8 cellular contexts compared by ENCODE assay signal in the genomic region with DNA sequence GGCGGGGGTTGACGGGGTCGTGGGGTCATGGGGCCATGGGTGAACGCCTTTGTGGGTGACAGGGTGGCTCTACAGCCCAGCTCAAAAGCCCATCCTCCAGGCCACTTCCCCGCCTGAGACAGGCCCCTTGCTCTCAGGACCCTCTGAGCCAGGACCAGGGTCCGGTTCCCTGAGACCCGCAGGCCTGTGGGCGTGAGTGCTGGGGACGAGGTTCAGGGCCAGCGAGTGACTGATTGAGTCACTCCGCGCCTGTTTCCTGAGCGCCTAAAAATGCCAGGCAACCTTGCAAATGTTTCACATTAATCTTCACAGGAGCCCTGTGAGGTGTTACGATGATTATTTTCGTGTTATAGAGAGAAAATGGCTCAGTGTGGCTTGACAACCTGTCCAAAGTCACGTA.
DNase-seq lines count a peak whose midpoint lies in the region; ATAC-seq and TF ChIP-seq lines count a peak whose summit lies in the region.

No MANE protein-coding gene starts in this region.

- H3K4me1 ChIP-seq in gastroesophageal sphincter, result peaks cover 0 to 22% (median 0%) of the 10 kb centered on the region in 3 donors

- no peaks in the 10 kb centered on the region for H3K27me3 ChIP-seq in gastroesophageal sphincter

- WGBS in gastroesophageal sphincter (ENCODE audit: low coverage in 1 of 2), 2 donors, result 0 to 10% methylated on average over 1 to 2 of the region's 16 CpGs

- no peak for TF ChIP-seq EP300 in gastroesophageal sphincter (IDR thresholded peaks at IDR 0.05)

- CTCF ChIA-PET in T-cell (lab: Charles Lee), result interaction anchor here in 1 of 2 donors (0.6 kb wide), 1 partner anchor 125 kb away, joined by 3 read pairs; no protein-coding TSS in a partner anchor

- TF ChIP-seq POLR2A in gastroesophageal sphincter (IDR thresholded peaks at IDR 0.05), result no peak

- peak overlapping the region; percentile 84 to 91 for H3K27ac Mint-ChIP-seq in T-cell

- peak; percentile 21 for DNase-seq in AG08396 (ENCODE audit: low spot score)
- DNase-seq in T-cell, result peak in 1 of 34 experiments; percentile 3
- no peak for DNase-seq in skeletal muscle cell (ENCODE audit: low read depth)
- DNase-seq in KG1 (lab: John Stamatoyannopoulos, UW), result no peak
- no peak for DNase-seq in omental fat pad (ENCODE audit: low spot score)
- no peak for DNase-seq in SW 1271 (lab: John Stamatoyannopoulos, UW)

- H3K27ac ChIP-seq in gastroesophageal sphincter, result peak overlapping the region; percentile 60 to 89 (median 85)

- ATAC-seq in GM21367 (IDR thresholded peaks at IDR 0.05; ENCODE audit: unreplicated experiment), result peak; percentile 26
- ATAC-seq in T-cell (replicated peaks in 1 of 4), result peak in 1 of 4 experiments; percentile 31
- ATAC-seq in gastroesophageal sphincter, result peak; percentile 37
- no peak for ATAC-seq in omental fat pad (ENCODE audit: low FRiP score)

- peaks cover 12 to 29% (median 22%) of the 10 kb centered on the region in 3 donors for H3K4me1 Mint-ChIP-seq in T-cell

- POLR2A ChIA-PET in T-cell (lab: Charles Lee), result no interaction called here

- H3K4me3 ChIP-seq in gastroesophageal sphincter, result peak overlapping the region; percentile 75 to 80
- H3K4me3 ChIP-seq in skeletal muscle cell (ENCODE audit: low read depth, low read length), result peak overlapping the region; percentile 65

- H3K9me3 Mint-ChIP-seq in T-cell, result no peaks in the 10 kb centered on the region

- TF ChIP-seq CTCF in gastroesophageal sphincter (IDR thresholded peaks at IDR 0.05) (no peak), omental fat pad (IDR thresholded peaks at IDR 0.05) (no peak)

- peak overlapping the region; percentile 83 to 85 (median 84) for H3K4me3 Mint-ChIP-seq in T-cell

- H3K36me3 ChIP-seq in gastroesophageal sphincter, result peaks cover 0 to 36% of the 10 kb centered on the region in 2 donors

- H3K27me3 Mint-ChIP-seq in T-cell, result peaks cover 0 to 4% of the 10 kb centered on the region in 2 donors

- no peaks in the 10 kb centered on the region for H3K9me3 ChIP-seq in gastroesophageal sphincter

- H3K36me3 Mint-ChIP-seq in T-cell, result peaks cover 13% of the 10 kb centered on the region
